12 cellular contexts compared by ENCODE assay signal in the genomic region with DNA sequence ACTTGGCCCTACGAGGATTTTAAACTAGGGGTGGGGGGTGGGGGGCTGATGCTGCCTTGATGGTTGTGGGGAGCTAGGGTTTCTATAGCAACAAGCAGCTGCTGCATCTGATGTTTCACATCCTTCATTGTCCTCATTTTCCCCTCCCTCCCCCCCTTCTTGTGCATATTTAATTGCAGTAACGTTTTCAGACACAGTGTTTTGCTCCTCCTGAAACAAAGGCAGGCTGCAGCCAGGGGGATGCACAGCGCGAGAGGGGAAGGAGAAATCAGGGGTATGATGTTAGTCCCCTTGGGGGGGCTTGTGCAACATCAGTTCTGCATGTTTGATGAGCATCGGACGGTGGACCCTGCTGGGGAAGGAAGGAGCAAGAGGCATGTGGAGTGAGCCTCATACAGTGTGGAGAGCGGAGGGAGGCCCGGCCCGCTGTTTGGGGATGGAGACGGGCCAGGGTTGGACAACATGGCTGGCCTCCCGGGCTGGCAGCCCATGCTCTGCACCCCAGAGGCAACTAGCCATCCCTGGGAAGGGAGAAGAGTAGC.
DNase-seq lines count a peak whose midpoint lies in the region; TF ChIP-seq lines count a peak whose summit lies in the region.
"Had no signal": no experiment of that assay in that cellular context is flagged by ENCODE, and none has a peak within 500 bp of the region (broad histone marks: within the 10 kb centered on the region; RNA-seq: fewer than 3 reads in every experiment).

No MANE protein-coding gene starts in this region.

- H2AFZ ChIP-seq in hepatocyte = no peak overlapping the region

- TF ChIP-seq CTCF in hepatocyte (IDR thresholded peaks at IDR 0.05; ENCODE audit: poor library complexity) = no peak

- no peaks in the 10 kb centered on the region for H3K9me2 ChIP-seq in hepatocyte (replicated peaks; ENCODE audit: insufficient read depth)

- H3K9me3 ChIP-seq in hepatocyte (ENCODE audit: low read depth) = no peaks in the 10 kb centered on the region

- DNase-seq in NCI-H1105 (lab: John Stamatoyannopoulos, UW) = peak; percentile 75
- peak; percentile 62 for DNase-seq in NCI-H2196 (lab: John Stamatoyannopoulos, UW; ENCODE audit: unreplicated experiment)
- peak; percentile 32 to 91 (median 76) for DNase-seq in head of caudate nucleus
- DNase-seq in retina = peak; percentile 70
- DNase-seq in SKM-1 (lab: John Stamatoyannopoulos, UW; ENCODE audit: unreplicated experiment) = no peak
- no peak for DNase-seq in islet precursor cell
- no peak for DNase-seq in hepatocyte (ENCODE audit: low spot score)
- DNase-seq: activated CD4-positive, alpha-beta T cell treated with anti-CD3 and anti-CD28 coated beads, Interleukin-2, amount 50 U/mL, for 48 hours; activated naive CD4-positive, alpha-beta T cell treated with anti-CD3 and anti-CD28 coated beads for 36 hours; stimulated activated CD4-positive, alpha-beta T cell treated with anti-CD3 and anti-CD28 coated beads, Interleukin-4, amount 100 ng/mL, for 24 hours; T-helper 17 cell had no signal

- WGBS in hepatocyte (ENCODE audit: low lambda C conversion rate, missing lambda C conversion rate) = 80% methylated on average over 10 of the region's 11 CpGs

- H3K27me3 ChIP-seq in hepatocyte = no peaks in the 10 kb centered on the region

- H4K20me1 ChIP-seq in hepatocyte (ENCODE audit: insufficient read depth, poor library complexity, severe bottlenecking) = no peaks in the 10 kb centered on the region

- H3K4me1 ChIP-seq in hepatocyte (ENCODE audit: insufficient read depth) = peaks cover 3% of the 10 kb centered on the region

- H3K36me3 ChIP-seq in hepatocyte (replicated peaks; ENCODE audit: insufficient read depth, low read depth) = no peaks in the 10 kb centered on the region

- no peak overlapping the region for H3K4me3 ChIP-seq in hepatocyte

- no peaks in the 10 kb centered on the region for H3K79me2 ChIP-seq in hepatocyte

- H3K4me2 ChIP-seq in hepatocyte = no peak overlapping the region

- intact Hi-C loops in head of caudate nucleus (cut with DNase I) = loop anchor here (5.0 to 10.0 kb wide), 2 partner anchors 46 to 259 kb away; a partner anchor contains a TSS

- H3K27ac ChIP-seq in hepatocyte = no peak overlapping the region
- H3K27ac ChIP-seq: coronary artery had no signal

Comparison
In these comparisons a context has a peak if more than half of its experiments do, and no peak if none do; other contexts are left out.
1. DNase-seq: peak in NCI-H1105 (single experiment), NCI-H2196 (single experiment), head of caudate nucleus (42 of 42) and retina (single experiment); none in SKM-1 (single experiment), islet precursor cell (single experiment) and hepatocyte (single experiment).